In the genomic region with DNA sequence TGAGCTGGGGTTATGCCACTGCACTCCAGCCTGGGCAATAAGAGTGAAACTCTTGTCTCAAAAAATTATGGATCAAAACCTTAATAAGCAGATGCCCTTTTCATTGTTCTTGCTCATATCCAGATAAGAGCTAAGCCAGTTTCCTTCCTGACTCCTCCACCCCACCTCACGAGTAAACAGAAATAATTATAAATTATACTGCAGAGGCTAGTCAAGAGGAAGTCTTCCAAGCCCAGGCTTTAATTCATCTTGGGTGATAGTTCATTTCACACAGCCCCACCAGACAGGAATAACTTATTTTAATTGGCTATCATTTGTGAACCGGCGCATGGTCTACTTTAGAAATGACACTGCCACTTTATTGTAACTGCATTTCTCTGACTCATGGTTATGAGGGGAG, we compare ENCODE assay signal across 17 cellular contexts.
DNase-seq lines count a peak whose midpoint lies in the region; ATAC-seq and TF ChIP-seq lines count a peak whose summit lies in the region.
"Had no signal": no experiment of that assay in that cellular context is flagged by ENCODE, and none has a peak within 500 bp of the region (broad histone marks: within the 10 kb centered on the region; RNA-seq: fewer than 3 reads in every experiment).

No MANE protein-coding gene starts in this region.

- no peaks in the 10 kb centered on the region for H3K36me3 Mint-ChIP-seq in activated T-cell treated with anti-CD3 and anti-CD28 coated beads, Interleukin-2, amount 50 U/mL, for 4 hours (ENCODE audit: insufficient read depth)
- H3K36me3 Mint-ChIP-seq: CD8-positive, alpha-beta T cell had no signal

- H3K4me1 Mint-ChIP-seq in activated T-cell treated with anti-CD3 and anti-CD28 coated beads, Interleukin-2, amount 50 U/mL, for 4 hours (ENCODE audit: low read depth), result no peaks in the 10 kb centered on the region

- DNase-seq in NOMO-1 treated with DMSO at 0.1 percent for 48 hours (lab: John Stamatoyannopoulos, UW; ENCODE audit: unreplicated experiment) (peak; percentile 8), NOMO-1 treated with dmso at 0.1 percent for 144 hours (lab: John Stamatoyannopoulos, UW; ENCODE audit: unreplicated experiment) (no peak), left colon (no peak), NCI-H345 (lab: John Stamatoyannopoulos, UW) (no peak)
- DNase-seq in activated T-cell treated with anti-CD3 and anti-CD28 coated beads, Interleukin-2, amount 50 U/mL, for 4 hours, result no peak
- DNase-seq: Calu3; CD8-positive, alpha-beta T cell; DMS79 treated with DMSO at 0.1 percent for 48 hours; GF-D8; GOT3; H7; HFFc6 had no signal

- peak; percentile 97 for ATAC-seq in left colon
- no peak for ATAC-seq in activated T-cell treated with anti-CD3 and anti-CD28 coated beads, Interleukin-2, amount 50 U/mL, for 4 hours
- no peak for ATAC-seq in GM19397 (IDR thresholded peaks at IDR 0.05; ENCODE audit: unreplicated experiment)
- ATAC-seq: CD8-positive, alpha-beta T cell; HCT116 had no signal

- intact Hi-C loops in left colon (cut with DNase I, micrococcal nuclease), result no loop called here

- H3K27ac ChIP-seq in VCaP, result peak overlapping the region; percentile 26; the same call in 1 of the 2 replicates
- H3K27ac ChIP-seq: BLaER1 treated with 17β-estradiol and CSF1 and Interleukin-3, amounts not matched to agents 10 nM and 100 nM had no signal

- H3K27me3 Mint-ChIP-seq in activated T-cell treated with anti-CD3 and anti-CD28 coated beads, Interleukin-2, amount 50 U/mL, for 4 hours (ENCODE audit: low read depth), result no peaks in the 10 kb centered on the region
- H3K27me3 Mint-ChIP-seq: B cell had no signal

- H3K4me3 Mint-ChIP-seq in activated T-cell treated with anti-CD3 and anti-CD28 coated beads, Interleukin-2, amount 50 U/mL, for 4 hours, result no peak overlapping the region
- H3K4me3 Mint-ChIP-seq: B cell; CD8-positive, alpha-beta T cell; HFFc6 had no signal

- peaks cover 8% of the 10 kb centered on the region for H3K9me3 Mint-ChIP-seq in activated T-cell treated with anti-CD3 and anti-CD28 coated beads, Interleukin-2, amount 50 U/mL, for 4 hours
- H3K9me3 Mint-ChIP-seq: CD8-positive, alpha-beta T cell; HFFc6 had no signal

- no peak for TF ChIP-seq CTCF in VCaP (conservative IDR thresholded peaks at IDR 0.05)
